Comparison of ENCODE assay signal across 11 cellular contexts in the genomic region with DNA sequence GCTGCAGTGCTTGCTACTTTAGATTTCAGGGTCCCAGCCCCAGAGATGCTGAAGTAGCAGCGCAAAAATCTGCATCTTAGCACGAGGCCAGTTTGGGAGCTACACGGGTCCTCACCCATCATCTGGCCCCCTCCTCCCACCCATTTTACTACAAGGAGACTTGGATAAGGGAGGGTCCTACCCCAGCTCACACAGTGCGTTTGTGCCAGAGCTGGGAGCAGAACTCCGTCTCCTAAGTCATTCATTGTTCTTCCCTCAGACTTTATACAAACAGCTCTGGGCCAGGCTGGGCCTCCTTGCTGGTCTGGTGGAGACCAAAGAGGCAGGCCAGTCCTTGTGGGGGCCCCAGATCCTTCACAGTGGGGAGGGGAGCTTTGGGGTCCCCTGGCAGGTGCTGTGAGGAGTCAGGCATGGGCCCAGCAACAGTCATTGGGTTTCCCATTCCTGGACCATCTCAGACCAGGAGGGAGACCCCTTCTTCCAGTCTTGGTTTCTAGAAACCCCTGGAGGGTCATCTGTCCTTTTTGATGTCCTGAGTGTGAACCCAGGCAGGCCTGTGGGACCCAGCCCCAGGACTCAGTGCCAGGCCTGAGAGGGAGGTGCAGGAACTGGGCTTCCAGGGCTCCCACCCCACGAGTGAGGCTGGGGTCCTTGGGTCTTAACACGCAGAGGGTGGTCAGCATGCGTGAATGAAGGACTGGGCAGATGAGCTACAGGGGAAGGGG. TPM values are rescaled to one million over a fixed set of nuclear protein-coding genes. Genes with fewer than 3 reads are reported as not detected.
DNase-seq lines count a peak whose midpoint lies in the region; ATAC-seq and TF ChIP-seq lines count a peak whose summit lies in the region.
"Had no signal": no experiment of that assay in that cellular context is flagged by ENCODE, and none has a peak within 500 bp of the region (broad histone marks: within the 10 kb centered on the region; RNA-seq: fewer than 3 reads in every experiment).

No MANE protein-coding gene starts in this region.

- H3K27ac ChIP-seq in coronary artery = peak overlapping the region; percentile 85 to 91

- intact Hi-C loops in sciatic nerve (cut with DNase I) = loop anchor here (5.0 kb wide), 1 partner anchor 56 kb away; no protein-coding TSS in a partner anchor

- H3K4me3 ChIP-seq in coronary artery = peak overlapping the region; percentile 59
- H3K4me3 ChIP-seq: lung had no signal

- no peak for DNase-seq in coronary artery (ENCODE audit: low spot score)
- no peak for DNase-seq in sciatic nerve (ENCODE audit: low spot score)
- DNase-seq in DMS153 (lab: John Stamatoyannopoulos, UW) = no peak
- DNase-seq in COR-L47 (lab: John Stamatoyannopoulos, UW) = no peak
- no peak for DNase-seq in D341Med (ENCODE audit: low spot score)
- DNase-seq in GM10248 (ENCODE audit: extremely low spot score) = no peak

- TF ChIP-seq CTCF in coronary artery (IDR thresholded peaks at IDR 0.05) (no peak), GM10248 (IDR thresholded peaks at IDR 0.05; ENCODE audit: control extremely low read depth, extremely low read depth, low read depth, missing control alignments) (no peak)

- POLR2A ChIA-PET in GM10248 (lab: Yijun Ruan, JAX) = no interaction called here

- ATAC-seq in GM18909 (IDR thresholded peaks at IDR 0.05; ENCODE audit: poor library complexity, unreplicated experiment) (peak; percentile 19), HG02852 (IDR thresholded peaks at IDR 0.05; ENCODE audit: unreplicated experiment) (peak; percentile 17), sciatic nerve (peak; percentile 1)

- CTCF ChIA-PET in GM10248 (lab: Yijun Ruan, JAX) = interaction anchor here (0.8 to 6.4 kb wide), 32 partner anchors 9 to 609 kb away, joined by 3 to 81 read pairs (median 4); a partner anchor contains a TSS

RNA-seq across cellular contexts. Expression of a gene that starts 2.3 kb away (rescaled TPM):
- total RNA-seq in sciatic nerve = 51.7 TPM
- total RNA-seq: Caco-2, temporal lobe had no signal

RNA-seq across cellular contexts. Expression of a gene that starts 23.6 kb away (rescaled TPM):
- 10.8 TPM for total RNA-seq in sciatic nerve

RNA-seq across cellular contexts. Expression of a gene that starts 36.1 kb away (rescaled TPM):
- 21.6 TPM for total RNA-seq in sciatic nerve
